In the genomic region with DNA sequence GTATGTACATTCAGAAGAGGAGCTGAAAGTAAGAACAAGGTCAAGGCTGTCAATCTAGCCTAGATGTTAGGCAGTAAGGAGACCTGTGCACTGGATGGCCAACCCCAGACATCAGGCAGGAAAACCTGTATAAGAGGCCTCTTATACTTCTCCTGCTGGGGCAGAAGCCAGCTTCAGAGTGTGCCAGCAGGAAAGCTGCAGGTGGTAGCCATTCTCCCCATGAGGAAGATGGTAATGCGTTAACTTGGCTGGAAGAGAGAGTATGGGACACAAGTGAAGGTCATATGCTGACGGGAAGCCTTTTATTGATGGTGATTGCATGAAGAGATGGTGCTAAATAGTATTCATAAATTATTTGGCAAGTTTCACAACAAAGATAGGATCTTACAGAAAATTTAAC, we compare ENCODE assay signal across 26 cellular contexts.
"Had no signal": no experiment of that assay in that cellular context is flagged by ENCODE, and none has a peak within 500 bp of the region (broad histone marks: within the 10 kb centered on the region; RNA-seq: fewer than 3 reads in every experiment).

No MANE protein-coding gene starts in this region.

- FAIRE-seq: RCC 7860, TTC549 had no signal

- H3K27me3 ChIP-seq: brain microvascular endothelial cell, cardiac muscle cell, colonic mucosa had no signal

- H3K27ac ChIP-seq: brain microvascular endothelial cell, cardiac muscle cell, colonic mucosa had no signal

- H3K9me3 ChIP-seq: colonic mucosa had no signal

- H3K36me3 ChIP-seq: brain microvascular endothelial cell, cardiac muscle cell, colonic mucosa had no signal

- H3K4me3 ChIP-seq: cardiac muscle cell, colonic mucosa had no signal

- DNase-seq: activated B cell treated with CpG ODN at 0.5 μM for 24 hours; activated CD4-positive, alpha-beta T cell treated with anti-CD3 and anti-CD28 coated beads for 1 hour; activated CD4-positive, alpha-beta T cell treated with anti-CD3 and anti-CD28 coated beads, Interleukin-2, amount 10 ng/mL, durations not matched to agents 24 days and 14 days; activated CD4-positive, alpha-beta T cell treated with anti-CD3 and anti-CD28 coated beads, Interleukin-2, amount 50 U/mL, for 48 hours; activated CD8-positive, alpha-beta memory T cell treated with anti-CD3 and anti-CD28 coated beads for 24 hours; activated gamma-delta T cell; activated naive CD4-positive, alpha-beta T cell treated with anti-CD3 and anti-CD28 coated beads for 36 hours; activated T-cell treated with anti-CD3 and anti-CD28 coated beads, Interleukin-2, amount 50 U/mL, for 4 hours; amygdala; cerebellar nuclear complex; colonic mucosa; KG1; NCI-H1048; NCI-H146; NCI-H187 treated with DMSO at 0.1 percent for 48 hours; NCI-H2081 treated with DMSO at 0.1 percent for 48 hours; NCI-H510A; NCI-H526 treated with DMSO at 0.1 percent for 48 hours; SHP77; T-cell; T-helper 2 cell; T1000 had no signal

- H3K4me1 ChIP-seq: colonic mucosa had no signal
